ENCODE assay signal across 26 cellular contexts in genomic region chr3:25938566-25939325, GRCh38.
"Had no signal": no experiment of that assay in that cellular context is flagged by ENCODE, and none has a peak within 500 bp of the region (broad histone marks: within the 10 kb centered on the region; RNA-seq: fewer than 3 reads in every experiment).

No MANE protein-coding gene starts in this region.

- DNase-seq: activated B cell treated with CpG ODN at 0.5 μM for 24 hours; activated CD4-positive, alpha-beta T cell treated with anti-CD3 and anti-CD28 coated beads for 1 hour; activated CD4-positive, alpha-beta T cell treated with anti-CD3 and anti-CD28 coated beads, Interleukin-2, amount 10 ng/mL, durations not matched to agents 24 days and 14 days; activated CD4-positive, alpha-beta T cell treated with anti-CD3 and anti-CD28 coated beads, Interleukin-2, amount 50 U/mL, for 48 hours; activated CD8-positive, alpha-beta memory T cell treated with anti-CD3 and anti-CD28 coated beads, Interleukin-2, amount 10 ng/mL, durations not matched to agents 7 days and 5 days; activated effector memory CD4-positive, alpha-beta T cell treated with Interleukin-2 at 50 U/mL for 16 hours; activated naive CD4-positive, alpha-beta T cell; activated naive CD8-positive, alpha-beta T cell treated with anti-CD3 and anti-CD28 coated beads, Interleukin-2, amount 50 U/mL, for 24 hours; activated T-cell treated with anti-CD3 and anti-CD28 coated beads, Interleukin-2, amount 50 U/mL, for 24 hours; amniotic stem cell; body of pancreas; central memory CD4-positive, alpha-beta T cell; KG1; NCI-H1930; NCI-H345; NCI-H526; NCI-H82; PC-3; SHP77; T-helper 17 cell; T-helper 9 cell had no signal

- ATAC-seq: activated CD8-positive, alpha-beta memory T cell treated with anti-CD3 and anti-CD28 coated beads, Interleukin-2, amount 10 ng/mL, durations not matched to agents 7 days and 5 days; activated naive CD8-positive, alpha-beta T cell treated with anti-CD3 and anti-CD28 coated beads, Interleukin-2, amount 50 U/mL, for 24 hours; body of pancreas; PC-3; T-helper 17 cell had no signal

- H3K36me3 Mint-ChIP-seq: activated CD8-positive, alpha-beta memory T cell treated with anti-CD3 and anti-CD28 coated beads, Interleukin-2, amount 10 ng/mL, durations not matched to agents 7 days and 5 days had no signal

- H3K4me3 ChIP-seq: ascending aorta, body of pancreas, SJSA1 had no signal

- H3K27ac Mint-ChIP-seq: activated B cell treated with CpG ODN at 0.5 μM for 24 hours; activated CD4-positive, alpha-beta T cell treated with anti-CD3 and anti-CD28 coated beads, Interleukin-2, amount 10 ng/mL, durations not matched to agents 24 days and 14 days; activated CD8-positive, alpha-beta memory T cell treated with anti-CD3 and anti-CD28 coated beads, Interleukin-2, amount 10 ng/mL, durations not matched to agents 7 days and 5 days; activated naive CD4-positive, alpha-beta T cell treated with anti-CD3 and anti-CD28 coated beads, Interleukin-2, amount 50 U/mL, for 24 hours; activated naive CD8-positive, alpha-beta T cell treated with anti-CD3 and anti-CD28 coated beads, Interleukin-2, amount 50 U/mL, for 24 hours; activated T-cell treated with anti-CD3 and anti-CD28 coated beads, Interleukin-2, amount 50 U/mL, for 24 hours; activated T-helper 1 cell treated with anti-CD3 and anti-CD28 coated beads, Interleukin-12 subunit alpha, Interleukin-12 subunit beta, Interleukin-2, Interleukin-4 antibody, amounts not matched to agents 30 ng/mL and 10 ng/mL and 1 ng/mL, durations not matched to agents 14 hours and 24 hours and 36 hours; dendritic cell treated with granulocyte-macrophage colony-stimulating factor and Interleukin-4, amounts not matched to agents 40 ng/mL and 50 ng/mL, for 4 days; T-helper 17 cell had no signal

- H3K4me1 Mint-ChIP-seq: activated B cell treated with CpG ODN at 0.5 μM for 24 hours; activated CD4-positive, alpha-beta T cell treated with anti-CD3 and anti-CD28 coated beads, Interleukin-2, amount 10 ng/mL, durations not matched to agents 24 days and 14 days; activated CD8-positive, alpha-beta memory T cell treated with anti-CD3 and anti-CD28 coated beads, Interleukin-2, amount 10 ng/mL, durations not matched to agents 7 days and 5 days; activated naive CD4-positive, alpha-beta T cell treated with anti-CD3 and anti-CD28 coated beads, Interleukin-2, amount 50 U/mL, for 24 hours; activated naive CD8-positive, alpha-beta T cell treated with anti-CD3 and anti-CD28 coated beads, Interleukin-2, amount 50 U/mL, for 24 hours had no signal

- H3K27me3 Mint-ChIP-seq: activated B cell treated with CpG ODN at 0.5 μM for 24 hours; activated CD4-positive, alpha-beta T cell treated with anti-CD3 and anti-CD28 coated beads, Interleukin-2, amount 10 ng/mL, durations not matched to agents 24 days and 14 days; activated CD8-positive, alpha-beta memory T cell treated with anti-CD3 and anti-CD28 coated beads, Interleukin-2, amount 10 ng/mL, durations not matched to agents 7 days and 5 days; activated naive CD8-positive, alpha-beta T cell treated with anti-CD3 and anti-CD28 coated beads, Interleukin-2, amount 50 U/mL, for 24 hours; activated T-cell treated with anti-CD3 and anti-CD28 coated beads, Interleukin-2, amount 50 U/mL, for 24 hours; dendritic cell treated with granulocyte-macrophage colony-stimulating factor and Interleukin-4, amounts not matched to agents 40 ng/mL and 50 ng/mL, for 4 days; T-helper 17 cell had no signal

- H3K27ac ChIP-seq: ascending aorta, body of pancreas, SJSA1 had no signal

- H3K4me3 Mint-ChIP-seq: activated B cell treated with CpG ODN at 0.5 μM for 24 hours; activated CD4-positive, alpha-beta T cell treated with anti-CD3 and anti-CD28 coated beads, Interleukin-2, amount 10 ng/mL, durations not matched to agents 24 days and 14 days; activated CD8-positive, alpha-beta memory T cell treated with anti-CD3 and anti-CD28 coated beads, Interleukin-2, amount 10 ng/mL, durations not matched to agents 7 days and 5 days; activated naive CD4-positive, alpha-beta T cell treated with anti-CD3 and anti-CD28 coated beads, Interleukin-2, amount 50 U/mL, for 24 hours; activated naive CD8-positive, alpha-beta T cell treated with anti-CD3 and anti-CD28 coated beads, Interleukin-2, amount 50 U/mL, for 24 hours; activated T-cell treated with anti-CD3 and anti-CD28 coated beads, Interleukin-2, amount 50 U/mL, for 24 hours; activated T-helper 1 cell treated with anti-CD3 and anti-CD28 coated beads, Interleukin-12 subunit alpha, Interleukin-12 subunit beta, Interleukin-2, Interleukin-4 antibody, amounts not matched to agents 30 ng/mL and 10 ng/mL and 1 ng/mL, durations not matched to agents 14 hours and 24 hours and 36 hours; dendritic cell treated with granulocyte-macrophage colony-stimulating factor and Interleukin-4, amounts not matched to agents 40 ng/mL and 50 ng/mL, for 4 days; T-helper 17 cell had no signal

- H3K36me3 ChIP-seq: ascending aorta, SJSA1 had no signal

- H3K9me3 ChIP-seq: body of pancreas, SJSA1 had no signal

- H3K4me1 ChIP-seq: ascending aorta, body of pancreas, SJSA1 had no signal

- H3K27me3 ChIP-seq: ascending aorta, body of pancreas, SJSA1 had no signal

- H3K9me3 Mint-ChIP-seq: activated CD4-positive, alpha-beta T cell treated with anti-CD3 and anti-CD28 coated beads, Interleukin-2, amount 10 ng/mL, durations not matched to agents 24 days and 14 days; activated naive CD8-positive, alpha-beta T cell treated with anti-CD3 and anti-CD28 coated beads, Interleukin-2, amount 50 U/mL, for 24 hours; activated T-helper 1 cell treated with anti-CD3 and anti-CD28 coated beads, Interleukin-12 subunit alpha, Interleukin-12 subunit beta, Interleukin-2, Interleukin-4 antibody, amounts not matched to agents 30 ng/mL and 10 ng/mL and 1 ng/mL, durations not matched to agents 14 hours and 24 hours and 36 hours had no signal
